In the genomic region with DNA sequence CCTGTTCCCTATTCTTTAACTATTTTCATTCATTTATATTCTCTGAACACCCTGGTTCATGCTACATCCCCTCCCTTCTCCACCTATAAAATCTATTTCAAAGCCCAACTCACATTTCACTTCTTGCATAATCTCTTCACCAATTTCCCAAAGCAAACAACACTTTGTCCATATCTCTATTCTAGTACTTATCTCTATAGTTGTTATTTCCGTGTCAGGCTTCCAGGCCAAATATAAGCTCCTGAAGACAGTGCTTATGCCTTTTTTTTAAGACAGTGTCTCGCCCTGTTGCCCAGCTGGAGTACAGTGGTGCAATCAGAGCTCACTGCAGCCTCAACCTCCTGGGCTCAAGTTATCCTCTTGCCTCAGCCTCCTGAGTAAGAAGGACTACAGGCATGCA, we compare ENCODE assay signal across 24 cellular contexts. TPM values are rescaled to one million over a fixed set of nuclear protein-coding genes. Genes with fewer than 3 reads are reported as not detected.
"Had no signal": no experiment of that assay in that cellular context is flagged by ENCODE, and none has a peak within 500 bp of the region (broad histone marks: within the 10 kb centered on the region; RNA-seq: fewer than 3 reads in every experiment).

No MANE protein-coding gene starts in this region.

- H3K9me3 ChIP-seq: ascending aorta, esophagus muscularis mucosa, heart left ventricle, sigmoid colon, uterus had no signal

- H3K4me1 ChIP-seq: ascending aorta, esophagus muscularis mucosa, foreskin keratinocyte, heart left ventricle, sigmoid colon, uterus had no signal

- H3K27ac ChIP-seq: ascending aorta, cardiac muscle cell, esophagus muscularis mucosa, foreskin keratinocyte, heart left ventricle, sigmoid colon, uterus had no signal

- H3K4me3 ChIP-seq: ascending aorta, cardiac muscle cell, esophagus muscularis mucosa, heart left ventricle, sigmoid colon, smooth muscle cell, uterus had no signal

- H3K4me2 ChIP-seq: smooth muscle cell had no signal

- H3K27me3 ChIP-seq: ascending aorta, cardiac muscle cell, heart left ventricle, sigmoid colon, uterus had no signal

- H3K36me3 ChIP-seq: ascending aorta, cardiac muscle cell, esophagus muscularis mucosa, heart left ventricle, sigmoid colon, uterus had no signal

- DNase-seq: activated CD4-positive, alpha-beta memory T cell treated with anti-CD3 and anti-CD28 coated beads for 36 hours; activated CD4-positive, alpha-beta T cell treated with anti-CD3 and anti-CD28 coated beads, Interleukin-2, amount 10 ng/mL, durations not matched to agents 24 days and 14 days; activated CD4-positive, CD25-positive, alpha-beta regulatory T cell treated with anti-CD3 and anti-CD28 coated beads, Interleukin-2, amount 50 U/mL, for 72 hours; activated CD8-positive, alpha-beta memory T cell treated with anti-CD3 and anti-CD28 coated beads, Interleukin-2, amount 50 U/mL, for 4 hours; activated effector memory CD4-positive, alpha-beta T cell treated with anti-CD3 and anti-CD28 coated beads, Interleukin-2, amount 50 U/mL, for 16 hours; activated naive CD4-positive, alpha-beta T cell treated with anti-CD3 and anti-CD28 coated beads for 36 hours; activated naive CD8-positive, alpha-beta T cell treated with anti-CD3 and anti-CD28 coated beads for 36 hours; activated T-cell treated with anti-CD3 and anti-CD28 coated beads, Interleukin-2, amount 50 U/mL, for 1 hour; foreskin keratinocyte; heart left ventricle; left ventricle myocardium superior; sigmoid colon; stimulated activated CD4-positive, alpha-beta T cell treated with anti-CD3 and anti-CD28 coated beads, Interleukin-1b, Interleukin-23, amount 100 ng/mL, for 48 hours; stimulated activated CD4-positive, alpha-beta T cell treated with anti-CD3 and anti-CD28 coated beads, Interleukin-4, amount 100 ng/mL, for 4 hours; stimulated activated CD8-positive, alpha-beta memory T cell treated with anti-CD3 and anti-CD28 coated beads, Interleukin-4, amount 100 ng/mL, for 48 hours; stimulated activated naive CD8-positive, alpha-beta T cell treated with anti-CD3 and anti-CD28 coated beads, Interleukin-15, amount 100 ng/mL, for 72 hours; substantia nigra; T-helper 1 cell; uterus had no signal

RNA-seq across cellular contexts. Expression of a gene that starts 43.6 kb away (rescaled TPM):
- total RNA-seq: activated CD4-positive, alpha-beta T cell treated with anti-CD3 and anti-CD28 coated beads, Interleukin-2, amount 10 ng/mL, durations not matched to agents 24 days and 14 days; activated T-helper 1 cell treated with anti-CD3 and anti-CD28 coated beads, Interleukin-12 subunit alpha, Interleukin-12 subunit beta, Interleukin-2, Interleukin-4 antibody, amounts not matched to agents 30 ng/mL and 10 ng/mL and 1 ng/mL, durations not matched to agents 14 hours and 24 hours and 36 hours; ascending aorta had no signal
- polyA plus RNA-seq: foreskin keratinocyte, smooth muscle cell had no signal
